In the genomic region with DNA sequence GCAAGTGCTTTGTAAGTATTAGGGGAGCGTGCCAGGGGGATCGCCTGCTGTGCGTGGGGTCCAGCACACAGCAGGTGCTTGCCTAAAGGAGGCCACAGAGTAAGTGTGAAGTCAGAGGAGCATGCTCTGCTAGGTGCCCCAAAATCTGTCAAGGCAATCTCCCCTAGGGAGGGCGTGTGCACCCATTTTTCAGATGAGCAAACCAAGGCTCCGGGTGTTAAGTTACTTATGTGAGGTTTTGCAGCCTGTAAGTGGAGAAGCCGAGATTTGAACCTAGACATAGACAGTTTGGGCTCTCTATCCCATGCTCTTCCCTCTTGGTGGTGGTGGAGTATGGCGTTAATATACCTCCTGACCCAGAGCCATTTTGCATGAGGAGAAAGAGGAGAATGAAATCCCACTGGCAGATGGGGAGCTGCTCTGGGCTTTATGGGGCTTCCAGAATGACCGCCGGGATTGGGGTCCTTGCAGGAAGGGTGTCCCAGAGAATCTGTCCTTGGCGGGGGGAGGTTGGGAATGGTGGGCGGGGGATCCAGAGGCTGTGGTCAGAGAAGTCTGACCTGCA, we compare ENCODE assay signal across 2 cellular contexts.
TF ChIP-seq lines count a peak whose summit lies in the region.

No MANE protein-coding gene starts in this region.

TF ChIP-seq in endothelial cell of umbilical vein, 7 proteins besides CTCF, POLR2A, EP300 and RAD21 (continued from another document):
- TF ChIP-seq EZH2 (IDR thresholded peaks at IDR 0.05; ENCODE audit: borderline replicate concordance, low read depth, low read length, severe bottlenecking) = no peak

TF ChIP-seq in SK-N-SH treated with all-trans-retinoic acid at 6 μM for 48 hours, 23 proteins besides CTCF, POLR2A, EP300 and RAD21 (continued from another document):
- TF ChIP-seq TOX (CRISPR knock-in tag; IDR thresholded peaks at IDR 0.05; ENCODE audit: borderline replicate concordance) = no peak
- TF ChIP-seq BACH2 (CRISPR knock-in tag; IDR thresholded peaks at IDR 0.05; ENCODE audit: borderline replicate concordance) = no peak
- no peak for TF ChIP-seq CSDC2 (CRISPR knock-in tag; IDR thresholded peaks at IDR 0.05)
- TF ChIP-seq ARNTL (CRISPR knock-in tag; IDR thresholded peaks at IDR 0.05; ENCODE audit: borderline replicate concordance, low read depth) = no peak
